In the genomic region with DNA sequence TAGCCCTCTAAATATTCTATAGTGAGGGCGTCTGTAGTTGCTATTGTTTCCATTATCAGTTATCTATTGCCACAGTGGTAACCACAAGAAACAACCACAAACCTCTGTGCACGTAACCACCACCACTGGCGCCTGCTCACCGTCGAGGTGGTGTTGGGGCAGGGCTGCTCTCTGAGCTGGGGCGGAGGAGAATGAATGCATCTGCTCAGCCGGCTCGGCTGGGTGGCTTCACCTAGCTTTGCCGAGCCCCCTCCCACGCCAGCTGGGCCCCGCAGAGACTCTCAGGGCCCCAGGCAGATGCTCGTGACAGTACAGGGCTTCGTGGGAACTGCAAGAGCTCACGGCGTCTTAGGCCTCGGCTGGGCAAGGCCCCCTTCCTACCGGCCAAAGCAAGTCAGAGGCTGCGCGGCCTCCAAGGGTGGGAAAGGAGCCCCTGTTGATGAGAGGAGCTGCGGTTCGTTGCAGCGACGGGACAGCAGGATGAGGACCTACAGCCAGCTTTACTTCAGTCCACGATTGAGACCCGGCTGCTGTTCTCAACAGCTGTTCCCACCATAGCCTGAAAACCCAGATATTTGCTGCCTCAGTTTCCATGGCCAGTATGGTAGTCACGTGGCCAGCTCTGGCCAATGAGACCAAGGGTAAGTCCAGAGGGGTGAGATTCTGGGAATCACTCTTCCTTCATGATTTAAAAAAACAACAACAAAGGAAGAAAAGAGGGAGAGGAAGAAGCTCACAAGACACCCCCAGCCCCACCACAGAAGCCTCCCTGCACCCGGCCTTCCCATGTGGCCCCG, we compare ENCODE assay signal across 8 cellular contexts.
DNase-seq lines count a peak whose midpoint lies in the region; ATAC-seq and TF ChIP-seq lines count a peak whose summit lies in the region.

No MANE protein-coding gene starts in this region.

- no peaks in the 10 kb centered on the region for H3K79me2 ChIP-seq in GM23338 (replicated peaks; ENCODE audit: insufficient read depth)

- TF ChIP-seq POLR2A in NB4 (IDR thresholded peaks at IDR 0.05; ENCODE audit: extremely low read depth, insufficient read length): no peak

- DNase-seq in GM06990 (ENCODE audit: extremely low read depth, insufficient read length): peak; percentile 46
- DNase-seq in GM23338 (ENCODE audit: low spot score): no peak
- peak; percentile 80 for DNase-seq in NB4 (ENCODE audit: low read depth)
- DNase-seq in activated T-cell treated with anti-CD3 and anti-CD28 coated beads, Interleukin-2, amount 50 U/mL, for 4 hours: peak; percentile 56
- DNase-seq in stimulated activated CD4-positive, alpha-beta T cell treated with anti-CD3 and anti-CD28 coated beads, Interleukin-2, amount 100 ng/mL, for 48 hours: peak; percentile 40 to 48
- DNase-seq in left colon: no peak
- no peak for DNase-seq in DMS114 treated with DMSO at 0.1 percent for 48 hours (lab: John Stamatoyannopoulos, UW; ENCODE audit: unreplicated experiment)
- DNase-seq in glutamatergic neuron: no peak

- H3K4me3 ChIP-seq in GM06990 (replicated peaks; ENCODE audit: low read depth, low read length): no peak overlapping the region
- H3K4me3 ChIP-seq in GM23338: no peak overlapping the region
- no peak overlapping the region for H3K4me3 ChIP-seq in NB4 (ENCODE audit: low read depth, low read length)

- H3F3A ChIP-seq in GM23338 (replicated peaks; ENCODE audit: low read depth): no peaks in the 10 kb centered on the region

- H3K9me3 Mint-ChIP-seq in GM23338: no peaks in the 10 kb centered on the region; the same call in 2 of the 3 replicates
- no peaks in the 10 kb centered on the region for H3K9me3 Mint-ChIP-seq in activated T-cell treated with anti-CD3 and anti-CD28 coated beads, Interleukin-2, amount 50 U/mL, for 4 hours
- peaks cover 7% of the 10 kb centered on the region for H3K9me3 Mint-ChIP-seq in glutamatergic neuron (ENCODE audit: unreplicated experiment)

- H3K9me2 ChIP-seq in GM23338 (ENCODE audit: insufficient read depth): no peaks in the 10 kb centered on the region; the same call in 1 of the 2 replicates

- peak; percentile 46 for ATAC-seq in GM23338
- ATAC-seq in activated T-cell treated with anti-CD3 and anti-CD28 coated beads, Interleukin-2, amount 50 U/mL, for 4 hours: peak; percentile 95 to 97
- ATAC-seq in left colon: no peak

- H3K27me3 ChIP-seq in GM06990 (replicated peaks; ENCODE audit: control insufficient read depth, insufficient read depth, low read length) (peaks cover 2% of the 10 kb centered on the region; the same call in 1 of the 2 replicates), GM23338 (ENCODE audit: insufficient read depth) (no peaks in the 10 kb centered on the region)

- peaks cover 12% of the 10 kb centered on the region for H3K27me3 Mint-ChIP-seq in GM23338 (ENCODE audit: insufficient read depth, low read depth, poor library complexity)
- H3K27me3 Mint-ChIP-seq in activated T-cell treated with anti-CD3 and anti-CD28 coated beads, Interleukin-2, amount 50 U/mL, for 4 hours (ENCODE audit: low read depth): peaks cover 62% of the 10 kb centered on the region
- H3K27me3 Mint-ChIP-seq in glutamatergic neuron (ENCODE audit: unreplicated experiment): peaks cover 3% of the 10 kb centered on the region

- no peak for TF ChIP-seq CTCF in GM06990 (IDR thresholded peaks at IDR 0.05; ENCODE audit: insufficient read depth, low read length, poor library complexity, severe bottlenecking)
- no peak for TF ChIP-seq CTCF in GM23338 (conservative IDR thresholded peaks at IDR 0.05; ENCODE audit: low read depth in 2 of 2)
- no peak for TF ChIP-seq CTCF in NB4 (IDR thresholded peaks at IDR 0.05; ENCODE audit: low read depth, low read length)
- no peak for TF ChIP-seq CTCF in glutamatergic neuron (IDR thresholded peaks at IDR 0.05; ENCODE audit: partially characterized antibody, unreplicated experiment)

- H3K36me3 ChIP-seq in GM06990 (ENCODE audit: control insufficient read depth, insufficient read depth, low read length) (no peaks in the 10 kb centered on the region), GM23338 (ENCODE audit: insufficient read depth) (no peaks in the 10 kb centered on the region)

- H3K27ac ChIP-seq in GM23338 (ENCODE audit: low read depth): no peak overlapping the region

- intact Hi-C loops in left colon (cut with DNase I, micrococcal nuclease): no loop called here

- H3K4me1 Mint-ChIP-seq in GM23338 (peaks cover 10% of the 10 kb centered on the region), glutamatergic neuron (ENCODE audit: low read depth, unreplicated experiment) (peaks cover 27% of the 10 kb centered on the region)
- peaks cover 29% of the 10 kb centered on the region for H3K4me1 Mint-ChIP-seq in activated T-cell treated with anti-CD3 and anti-CD28 coated beads, Interleukin-2, amount 50 U/mL, for 4 hours (ENCODE audit: low read depth)

- H3K27ac Mint-ChIP-seq in GM23338 (no peak overlapping the region), glutamatergic neuron (ENCODE audit: unreplicated experiment) (no peak overlapping the region)

- no peak overlapping the region for H3K4me2 ChIP-seq in GM23338

- no peak overlapping the region for H2AFZ ChIP-seq in GM23338

- H3K4me3 Mint-ChIP-seq in GM23338: no peak overlapping the region
- peak overlapping the region; percentile 26 for H3K4me3 Mint-ChIP-seq in activated T-cell treated with anti-CD3 and anti-CD28 coated beads, Interleukin-2, amount 50 U/mL, for 4 hours
- no peak overlapping the region for H3K4me3 Mint-ChIP-seq in glutamatergic neuron (ENCODE audit: unreplicated experiment)

- no peaks in the 10 kb centered on the region for H4K20me1 ChIP-seq in GM23338 (replicated peaks; ENCODE audit: insufficient read depth)

- H3K4me1 ChIP-seq in GM23338 (ENCODE audit: insufficient read depth): no peaks in the 10 kb centered on the region

- H3K36me3 Mint-ChIP-seq in GM23338 (ENCODE audit: low read depth) (no peaks in the 10 kb centered on the region), glutamatergic neuron (ENCODE audit: unreplicated experiment) (no peaks in the 10 kb centered on the region)
- H3K36me3 Mint-ChIP-seq in activated T-cell treated with anti-CD3 and anti-CD28 coated beads, Interleukin-2, amount 50 U/mL, for 4 hours (ENCODE audit: insufficient read depth): no peaks in the 10 kb centered on the region

TF ChIP-seq in GM23338, 12 proteins besides CTCF, POLR2A, EP300 and RAD21:
- TF ChIP-seq CREB1 (CRISPR knock-in tag; IDR thresholded peaks at IDR 0.05; ENCODE audit: low read depth): no peak
TF ChIP-seq in GM23338: peak in this region for 0.

Comparison
In these comparisons a context has a peak if more than half of its experiments do, and no peak if none do; other contexts are left out.
1. DNase-seq: peak in GM06990 (single experiment), NB4 (single experiment), activated T-cell treated with anti-CD3 and anti-CD28 coated beads, Interleukin-2, amount 50 U/mL, for 4 hours (single experiment) and stimulated activated CD4-positive, alpha-beta T cell treated with anti-CD3 and anti-CD28 coated beads, Interleukin-2, amount 100 ng/mL, for 48 hours (2 of 2); none in GM23338 (single experiment), left colon (0 of 2), DMS114 treated with DMSO at 0.1 percent for 48 hours (single experiment) and glutamatergic neuron (single experiment).